8 cellular contexts compared by ENCODE assay signal in genomic region chr16:21277927-21278706, GRCh38. TPM values are rescaled to one million over a fixed set of nuclear protein-coding genes. Genes with fewer than 3 reads are reported as not detected.
DNase-seq lines count a peak whose midpoint lies in the region; ATAC-seq, FAIRE-seq and TF ChIP-seq lines count a peak whose summit lies in the region.

CRYM (minus strand) TSS chr16:21278290; CDS start chr16:21278251, 39 bp downstream.

- H3K9me3 ChIP-seq in kidney (ENCODE audit: control insufficient read depth in 1 of 2, low read length in 2 of 2): no peaks in the 10 kb centered on the region

- intact Hi-C loops in kidney (cut with DNase I): no loop called here

- no peaks in the 10 kb centered on the region for H3K36me3 ChIP-seq in kidney (ENCODE audit: control insufficient read depth in 1 of 2, insufficient read depth in 2 of 2, low read length in 2 of 2)

- peak within 1 kb of the TSS in 1 of 2 donors; percentile 74 for H3K9ac ChIP-seq in kidney (ENCODE audit: low read length in 2 of 2)

- ATAC-seq in SK-N-SH treated with all-trans-retinoic acid at 6 μM for 48 hours: peak; percentile 99

- peak within 1 kb of the TSS; percentile 75 to 77 for H3K4me3 ChIP-seq in kidney (ENCODE audit: low read length in 2 of 2)

- peaks cover 3 to 4% of the 10 kb centered on the region in 2 donors for H3K4me1 ChIP-seq in kidney (ENCODE audit: control insufficient read depth in 1 of 2, insufficient read depth in 1 of 2, low read depth in 1 of 2, low read length in 2 of 2)

- peak within 1 kb of the TSS in 1 of 2 donors; percentile 59 for H3K27ac ChIP-seq in kidney (ENCODE audit: low read depth in 2 of 2, low read length in 2 of 2)

- peak; percentile 25 to 30 for DNase-seq in NOMO-1 (lab: John Stamatoyannopoulos, UW; ENCODE audit: unreplicated experiment in 2 of 2)
- DNase-seq in NOMO-1 treated with dmso at 0.1 percent for 144 hours (lab: John Stamatoyannopoulos, UW; ENCODE audit: unreplicated experiment): no peak
- peak in 44 of 76 experiments; percentile 5 to 57 (median 32) for DNase-seq in HUDEP-2 (lab: John Stamatoyannopoulos, UW; ENCODE audit: unreplicated experiment in 76 of 76)
- DNase-seq in T47D (ENCODE audit: low read depth in 1 of 2, low spot score in 1 of 2): peak; percentile 51 to 67
- peak; percentile 81 for DNase-seq in kidney
- peak; percentile 32 to 45 for DNase-seq in stimulated activated CD4-positive, alpha-beta T cell treated with anti-CD3 and anti-CD28 coated beads, Interleukin-15, amount 100 ng/mL, for 48 hours (ENCODE audit: low read depth in 2 of 2)
- DNase-seq in inferior parietal cortex (ENCODE audit: extremely low spot score): no peak

- TF ChIP-seq CTCF in kidney (IDR thresholded peaks at IDR 0.05; ENCODE audit: borderline replicate concordance, extremely low read depth, insufficient read depth): peak; percentile 66

- FAIRE-seq in kidney (lab: Jason Lieb, UNC): no peak

- in situ Hi-C loops in T47D (cut with HindIII; ENCODE audit: low pct_unique_long_range_greater_than_20kb, low sequenced_read_pairs): loop anchor here (25.0 kb wide), 1 partner anchor 91 kb away; no protein-coding TSS in a partner anchor

TF ChIP-seq in SK-N-SH treated with all-trans-retinoic acid at 6 μM for 48 hours, 23 proteins besides CTCF, POLR2A, EP300 and RAD21:
- no peak for TF ChIP-seq ZC3H10 (CRISPR knock-in tag; IDR thresholded peaks at IDR 0.05)
- TF ChIP-seq ISL1 (CRISPR knock-in tag; IDR thresholded peaks at IDR 0.05): no peak
- TF ChIP-seq ZNF70 (CRISPR knock-in tag; IDR thresholded peaks at IDR 0.05): peak; percentile 72; the same call in 1 of the 2 replicates
- TF ChIP-seq CREB5 (CRISPR knock-in tag; IDR thresholded peaks at IDR 0.05; ENCODE audit: low read depth): no peak
TF ChIP-seq in SK-N-SH treated with all-trans-retinoic acid at 6 μM for 48 hours: peak in this region for 1.

RNA-seq across cellular contexts. Expression of gene CRYM, which starts in this region (rescaled TPM):
- total RNA-seq in kidney: 5.8 TPM
- polyA plus RNA-seq in kidney (ENCODE audit: insufficient read depth, low read depth, low replicate concordance): 80.9 TPM

Comparison
In these comparisons a context has a peak if more than half of its experiments do, and no peak if none do; other contexts are left out.
1. DNase-seq: peak in NOMO-1 (2 of 2), HUDEP-2 (44 of 76), T47D (2 of 2), kidney (single experiment) and stimulated activated CD4-positive, alpha-beta T cell treated with anti-CD3 and anti-CD28 coated beads, Interleukin-15, amount 100 ng/mL, for 48 hours (2 of 2); none in NOMO-1 treated with dmso at 0.1 percent for 144 hours (single experiment) and inferior parietal cortex (single experiment).